ENCODE assay signal across 23 cellular contexts in the genomic region with DNA sequence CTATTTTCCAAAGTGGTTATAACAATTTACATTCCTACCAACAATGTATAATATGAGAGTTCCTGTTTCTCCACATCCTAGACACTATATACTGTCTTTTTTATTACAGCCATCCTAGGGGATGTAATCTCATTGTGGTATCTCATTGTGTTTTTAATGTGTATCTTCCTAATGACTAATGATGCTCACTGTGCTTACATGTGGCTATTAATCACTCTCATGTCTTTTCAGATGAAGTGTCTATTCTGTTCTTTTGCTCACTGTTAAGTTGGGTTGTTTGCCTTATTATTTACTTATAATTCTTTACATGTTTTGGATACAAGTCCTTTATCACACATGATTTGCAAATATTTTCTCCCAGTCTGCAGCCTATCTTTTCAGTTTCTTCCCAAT.
DNase-seq lines count a peak whose midpoint lies in the region; ATAC-seq and TF ChIP-seq lines count a peak whose summit lies in the region.
"Had no signal": no experiment of that assay in that cellular context is flagged by ENCODE, and none has a peak within 500 bp of the region (broad histone marks: within the 10 kb centered on the region; RNA-seq: fewer than 3 reads in every experiment).

No MANE protein-coding gene starts in this region.

- no peak for DNase-seq in stimulated activated naive B cell treated with anti-CD40 and anti-IgM and Interleukin-4, amounts not matched to agents 10 μg/mL and 1 μg/mL and 100 μg/mL, for 72 hours
- no peak for DNase-seq in hypothalamus (lab: John Stamatoyannopoulos, UW)
- DNase-seq in NCI-H524 (lab: John Stamatoyannopoulos, UW): no peak
- DNase-seq in breast epithelium (ENCODE audit: low spot score in 2 of 2): no peak
- DNase-seq: activated CD4-positive, alpha-beta T cell treated with anti-CD3 and anti-CD28 coated beads, Interleukin-2, amount 50 U/mL, for 48 hours; activated gamma-delta T cell treated with Interleukin-2 at 50 U/mL for 16 hours; activated T-cell treated with anti-CD3 and anti-CD28 coated beads for 4 hours; CD8-positive, alpha-beta T cell; colonic mucosa; effector memory CD8-positive, alpha-beta T cell; KBM-7; left cardiac atrium; MV-4-11; naive thymus-derived CD8-positive, alpha-beta T cell; NCI-H1694; spleen; stimulated activated CD4-positive, alpha-beta T cell treated with anti-CD3 and anti-CD28 coated beads, Interleukin-4, amount 100 ng/mL, for 1 hour; stomach had no signal

- H3K4me1 Mint-ChIP-seq in stimulated activated naive B cell treated with anti-CD40 and anti-IgM and Interleukin-4, amounts not matched to agents 10 μg/mL and 1 μg/mL and 100 μg/mL, for 72 hours: peaks cover 12 to 35% of the 10 kb centered on the region in 2 donors

- H3K4me1 ChIP-seq in OCI-LY3 (ENCODE audit: low read length) (peaks cover 70% of the 10 kb centered on the region), breast epithelium (no peaks in the 10 kb centered on the region)
- H3K4me1 ChIP-seq: colonic mucosa had no signal

- H3K4me2 ChIP-seq in OCI-LY3 (ENCODE audit: low read length): peak overlapping the region; percentile 76

- peaks cover 10 to 15% of the 10 kb centered on the region in 2 donors for H3K9me3 Mint-ChIP-seq in stimulated activated naive B cell treated with anti-CD40 and anti-IgM and Interleukin-4, amounts not matched to agents 10 μg/mL and 1 μg/mL and 100 μg/mL, for 72 hours
- H3K9me3 Mint-ChIP-seq: effector memory CD8-positive, alpha-beta T cell had no signal

- H3K27me3 Mint-ChIP-seq in stimulated activated naive B cell treated with anti-CD40 and anti-IgM and Interleukin-4, amounts not matched to agents 10 μg/mL and 1 μg/mL and 100 μg/mL, for 72 hours: no peaks in the 10 kb centered on the region
- H3K27me3 Mint-ChIP-seq: effector memory CD8-positive, alpha-beta T cell; naive thymus-derived CD8-positive, alpha-beta T cell had no signal

- H2AFZ ChIP-seq in OCI-LY3 (ENCODE audit: low read depth, low read length): no peak overlapping the region

- no peak for TF ChIP-seq POLR2A in breast epithelium (IDR thresholded peaks at IDR 0.05)

- intact Hi-C loops in breast epithelium (cut with DNase I; ENCODE audit: low total_unique reads): no loop called here

- H3K27ac ChIP-seq in OCI-LY3 (ENCODE audit: low read length) (peak overlapping the region; percentile 94), breast epithelium (no peak overlapping the region)
- H3K27ac ChIP-seq: colonic mucosa, spleen, stomach, tibial nerve had no signal

- H3K27me3 ChIP-seq in OCI-LY3 (ENCODE audit: low read depth, low read length): no peaks in the 10 kb centered on the region
- H3K27me3 ChIP-seq in breast epithelium: no peaks in the 10 kb centered on the region
- H3K27me3 ChIP-seq: colonic mucosa, spleen, stomach, tibial nerve had no signal

- H3K27ac Mint-ChIP-seq in stimulated activated naive B cell treated with anti-CD40 and anti-IgM and Interleukin-4, amounts not matched to agents 10 μg/mL and 1 μg/mL and 100 μg/mL, for 72 hours: no peak overlapping the region
- H3K27ac Mint-ChIP-seq: CD8-positive, alpha-beta T cell; effector memory CD8-positive, alpha-beta T cell; naive thymus-derived CD8-positive, alpha-beta T cell had no signal

- peak overlapping the region; percentile 44 to 54 for H3K4me3 Mint-ChIP-seq in stimulated activated naive B cell treated with anti-CD40 and anti-IgM and Interleukin-4, amounts not matched to agents 10 μg/mL and 1 μg/mL and 100 μg/mL, for 72 hours
- H3K4me3 Mint-ChIP-seq: CD8-positive, alpha-beta T cell; effector memory CD8-positive, alpha-beta T cell; naive thymus-derived CD8-positive, alpha-beta T cell had no signal

- ATAC-seq in GM18873 (IDR thresholded peaks at IDR 0.05; ENCODE audit: low FRiP score, unreplicated experiment) (peak; percentile 5), HG02759 (IDR thresholded peaks at IDR 0.05; ENCODE audit: unreplicated experiment) (peak; percentile 9)
- ATAC-seq in stimulated activated naive B cell treated with anti-CD40 and anti-IgM and Interleukin-4, amounts not matched to agents 10 μg/mL and 1 μg/mL and 100 μg/mL, for 72 hours (replicated peaks): peak in 1 of 2 donors; percentile 27
- ATAC-seq: CD8-positive, alpha-beta T cell; effector memory CD8-positive, alpha-beta T cell; left cardiac atrium; naive thymus-derived CD8-positive, alpha-beta T cell; SK-N-SH treated with all-trans-retinoic acid at 6 μM for 48 hours had no signal

- TF ChIP-seq CTCF in OCI-LY3 (IDR thresholded peaks at IDR 0.05; ENCODE audit: low read depth, low read length) (no peak), breast epithelium (IDR thresholded peaks at IDR 0.05) (no peak)

- H3K79me2 ChIP-seq in OCI-LY3 (ENCODE audit: low read length): no peaks in the 10 kb centered on the region; the same call in 1 of the 2 replicates

- peaks cover 10 to 23% of the 10 kb centered on the region in 2 donors for H3K36me3 Mint-ChIP-seq in stimulated activated naive B cell treated with anti-CD40 and anti-IgM and Interleukin-4, amounts not matched to agents 10 μg/mL and 1 μg/mL and 100 μg/mL, for 72 hours

- H3K36me3 ChIP-seq in OCI-LY3 (replicated peaks; ENCODE audit: low read depth, low read length) (peaks cover 22% of the 10 kb centered on the region), breast epithelium (no peaks in the 10 kb centered on the region)
- H3K36me3 ChIP-seq: colonic mucosa had no signal

- H3K9me3 ChIP-seq in OCI-LY3 (ENCODE audit: insufficient read depth, low read length): no peaks in the 10 kb centered on the region; the same call in 1 of the 2 replicates
- H3K9me3 ChIP-seq in breast epithelium: peaks cover 0 to 4% of the 10 kb centered on the region in 2 donors
- H3K9me3 ChIP-seq: colonic mucosa had no signal

- no peaks in the 10 kb centered on the region for H4K20me1 ChIP-seq in OCI-LY3 (ENCODE audit: insufficient read depth, low read length)

- peak overlapping the region; percentile 70 for H3K9ac ChIP-seq in OCI-LY3 (ENCODE audit: low read length)

- H3K4me3 ChIP-seq in OCI-LY3 (ENCODE audit: low read length): peak overlapping the region; percentile 76
- H3K4me3 ChIP-seq in breast epithelium: no peak overlapping the region
- H3K4me3 ChIP-seq: colonic mucosa, spleen, stomach, tibial nerve had no signal
